12 cellular contexts compared by ENCODE assay signal in the genomic region with DNA sequence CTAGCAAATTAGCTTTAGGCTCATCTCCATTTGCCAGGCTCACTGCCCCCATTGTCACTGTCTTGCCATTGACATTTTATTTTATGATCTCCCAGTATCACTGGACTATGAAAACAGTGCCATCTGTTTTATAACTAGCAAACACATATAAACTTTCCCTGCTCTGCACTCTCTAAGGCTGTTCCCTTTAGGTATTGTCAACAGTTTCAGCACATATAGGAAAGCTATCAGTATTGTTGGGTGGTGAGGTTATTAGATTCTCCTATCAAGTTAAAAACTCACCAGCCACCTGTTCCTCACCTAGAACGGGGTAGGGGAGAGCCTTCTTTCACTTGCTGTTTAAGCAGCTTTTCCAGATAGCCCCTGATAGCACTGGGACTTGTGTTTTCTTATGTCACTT. TPM values are rescaled to one million over a fixed set of nuclear protein-coding genes. Genes with fewer than 3 reads are reported as not detected.
A peak's percentile ranks its signal among the peaks of the same experiment; 100 is the strongest.
DNase-seq lines count a peak whose midpoint lies in the region; ATAC-seq, FAIRE-seq and TF ChIP-seq lines count a peak whose summit lies in the region.
"Had no signal": no experiment of that assay in that cellular context is flagged by ENCODE, and none has a peak within 500 bp of the region (broad histone marks: within the 10 kb centered on the region; RNA-seq: fewer than 3 reads in every experiment).

No MANE protein-coding gene starts in this region.

- RAD21 ChIA-PET in GM12878 (lab: Charles Lee; ENCODE audit: unreplicated experiment) = interaction anchor here (1.0 to 1.8 kb wide), 5 partner anchors 10 to 243 kb away, joined by 3 to 11 read pairs (median 5); no protein-coding TSS in a partner anchor

- H3K4me1 ChIP-seq in cardiac muscle cell (ENCODE audit: low read depth) (peaks cover 9% of the 10 kb centered on the region), GM12878 (ENCODE audit: control insufficient read depth, insufficient read depth, low read length) (peaks cover 8% of the 10 kb centered on the region; the same call in 1 of the 2 replicates), mucosa of rectum (ENCODE audit: control insufficient read depth in 2 of 2, insufficient read depth in 2 of 2, low read length in 2 of 2) (peaks cover 28 to 49% of the 10 kb centered on the region in 2 donors)

- BruUV-seq in GM12878 (replicated peaks; lab: Mats Ljungman, UMichigan) = no TSS peak

- peaks cover 16% of the 10 kb centered on the region for H3K4me1 Mint-ChIP-seq in type B pancreatic cell (ENCODE audit: unreplicated experiment)

- TF ChIP-seq POLR2A in GM12878 (IDR thresholded peaks at IDR 0.05; ENCODE audit: low read depth, low read length) = no peak

- no peak for ATAC-seq in Right ventricle myocardium inferior
- peak; percentile 10 for ATAC-seq in GM12878
- ATAC-seq in HG02678 (IDR thresholded peaks at IDR 0.05; ENCODE audit: unreplicated experiment) = no peak

- no peaks in the 10 kb centered on the region for H3K27me3 Mint-ChIP-seq in type B pancreatic cell

- peaks cover 7% of the 10 kb centered on the region for H3K36me3 Mint-ChIP-seq in type B pancreatic cell

- no peaks in the 10 kb centered on the region for H3K9me3 Mint-ChIP-seq in type B pancreatic cell
- H3K9me3 Mint-ChIP-seq: activated T-helper 2 cell treated with anti-CD3 and anti-CD28 coated beads, Interferon-gamma antibody, Interleukin-2, Interleukin-4, amounts not matched to agents 10 μg/mL and 5 μg/mL and 100 μg/mL, durations not matched to agents 14 hours and 24 hours and 36 hours; H9 had no signal

- SMC1A ChIA-PET in GM12878 (lab: Charles Lee; ENCODE audit: uncharacterized antibody, unreplicated experiment) = interaction anchor here (0.8 to 2.0 kb wide), 4 partner anchors 10 to 33 kb away, joined by 3 to 15 read pairs (median 6); a partner anchor contains a TSS

- in situ Hi-C loops in GM12878 (cut with MboI) = no loop called here

- H3K9me3 ChIP-seq in cardiac muscle cell (ENCODE audit: low read depth) = no peaks in the 10 kb centered on the region
- H3K9me3 ChIP-seq in GM12878 (replicated peaks; ENCODE audit: control insufficient read depth, insufficient read depth, low read length) = no peaks in the 10 kb centered on the region
- no peaks in the 10 kb centered on the region for H3K9me3 ChIP-seq in mucosa of rectum (ENCODE audit: control insufficient read depth in 2 of 2, low read length in 2 of 2)

- TF ChIP-seq RAD21 in GM12878 (IDR thresholded peaks at IDR 0.05; ENCODE audit: insufficient read depth, low read depth, low read length) = no peak

- POLR2A ChIA-PET in GM12878 (lab: Charles Lee) = interaction anchor here (0.8 to 1.6 kb wide), 4 partner anchors 10 to 26 kb away, joined by 3 to 8 read pairs (median 4); no protein-coding TSS in a partner anchor

- H3K27ac ChIP-seq in cardiac muscle cell (peak overlapping the region; percentile 35), GM12878 (ENCODE audit: control insufficient read depth, insufficient read depth) (no peak overlapping the region), mucosa of rectum (ENCODE audit: low read depth in 2 of 2, low read length in 2 of 2) (peak overlapping the region; percentile 86 to 97)

- FAIRE-seq in GM12878 (lab: Jason Lieb, UNC) = no peak
- FAIRE-seq: endometrium had no signal

- H3K4me3 ChIP-seq in cardiac muscle cell = no peak overlapping the region
- H3K4me3 ChIP-seq in GM12878 = no peak overlapping the region
- peak overlapping the region; percentile 17 to 60 for H3K4me3 ChIP-seq in mucosa of rectum (ENCODE audit: low read length in 2 of 2)

- TF ChIP-seq CTCF in cardiac muscle cell (IDR thresholded peaks at IDR 0.05; ENCODE audit: low read depth, low read length) = no peak
- no peak for TF ChIP-seq CTCF in GM12878 (IDR thresholded peaks at IDR 0.05 in 2 of 3, conservative IDR thresholded peaks at IDR 0.05 in 1 of 3; ENCODE audit: control insufficient read depth in 2 of 3, extremely low read depth in 1 of 3, insufficient read depth in 1 of 3, low read depth in 3 of 3, low read length in 3 of 3)
- TF ChIP-seq CTCF in type B pancreatic cell (conservative IDR thresholded peaks at IDR 0.05) = no peak

- H3K27ac Mint-ChIP-seq in type B pancreatic cell = peak overlapping the region; percentile 90
- H3K27ac Mint-ChIP-seq: activated T-helper 2 cell treated with anti-CD3 and anti-CD28 coated beads, Interferon-gamma antibody, Interleukin-2, Interleukin-4, amounts not matched to agents 10 μg/mL and 5 μg/mL and 100 μg/mL, durations not matched to agents 14 hours and 24 hours and 36 hours; H9 had no signal

- WGBS in GM12878 (ENCODE audit: insufficient coverage, insufficient replicate concordance, low lambda C conversion rate, missing lambda C conversion rate) = 29% methylated on average over 1 of the region's 1 CpG

- H3K27me3 ChIP-seq in cardiac muscle cell (no peaks in the 10 kb centered on the region), GM12878 (replicated peaks in 1 of 2; ENCODE audit: control insufficient read depth in 2 of 2, insufficient read depth in 2 of 2, low read length in 1 of 2) (no peaks in the 10 kb centered on the region), mucosa of rectum (ENCODE audit: control insufficient read depth in 2 of 2, insufficient read depth in 2 of 2, low read length in 2 of 2) (no peaks in the 10 kb centered on the region)

- no peak overlapping the region for H2AFZ ChIP-seq in GM12878 (ENCODE audit: control insufficient read depth, low read depth, low read length)

- H3K79me2 ChIP-seq in GM12878 (ENCODE audit: control insufficient read depth, insufficient read depth, low read length) = peaks cover 11% of the 10 kb centered on the region

- no peak for DNase-seq in cardiac muscle cell (ENCODE audit: low read depth in 1 of 2, low spot score in 1 of 2)
- DNase-seq in Right ventricle myocardium inferior (ENCODE audit: missing footprints) = no peak
- no peak for DNase-seq in GM12878 (ENCODE audit: low read depth, low spot score)
- no peak for DNase-seq in type B pancreatic cell (ENCODE audit: extremely low spot score, unreplicated experiment)
- DNase-seq in NCI-H1105 (lab: John Stamatoyannopoulos, UW) = no peak
- DNase-seq in SIG-M5 (lab: John Stamatoyannopoulos, UW) = no peak
- DNase-seq: H9; stimulated activated CD4-positive, alpha-beta T cell treated with anti-CD3 and anti-CD28 coated beads, Interleukin-4, amount 100 ng/mL, for 1 hour had no signal

- H4K20me1 ChIP-seq in GM12878 (ENCODE audit: control insufficient read depth, insufficient read depth) = no peaks in the 10 kb centered on the region

- intact Hi-C loops in Right ventricle myocardium inferior (cut with DNase I) = no loop called here
- intact Hi-C loops in GM12878 (cut with micrococcal nuclease; ENCODE audit: unreplicated experiment) = no loop called here

- no peak overlapping the region for H3K4me2 ChIP-seq in GM12878 (ENCODE audit: control insufficient read depth, insufficient read depth)

- no peak for TF ChIP-seq EP300 in GM12878 (IDR thresholded peaks at IDR 0.05; ENCODE audit: borderline replicate concordance in 1 of 2, control insufficient read depth in 1 of 2, low read depth in 2 of 2, low read length in 2 of 2)

- no peak overlapping the region for H3K9ac ChIP-seq in GM12878 (ENCODE audit: control insufficient read depth, insufficient read depth, low read length)
- H3K9ac ChIP-seq in mucosa of rectum (ENCODE audit: low read depth in 1 of 2, low read length in 2 of 2) = peak overlapping the region; percentile 10 to 78

- H3K36me3 ChIP-seq in cardiac muscle cell (no peaks in the 10 kb centered on the region), GM12878 (ENCODE audit: control insufficient read depth in 2 of 2, insufficient read depth in 2 of 2, low read length in 1 of 2) (peaks cover 12 to 27% of the 10 kb centered on the region in 2 experiments), mucosa of rectum (ENCODE audit: control insufficient read depth in 2 of 2, insufficient read depth in 2 of 2, low read length in 2 of 2) (peaks cover 21 to 31% of the 10 kb centered on the region in 2 donors)

- H3K4me3 Mint-ChIP-seq in type B pancreatic cell = no peak overlapping the region
- H3K4me3 Mint-ChIP-seq: H9 had no signal

- CTCF ChIA-PET in GM12878 (lab: Yijun Ruan, JAX) = interaction anchor here (0.8 to 2.5 kb wide), 7 partner anchors 10 to 34 kb away, joined by 3 to 10 read pairs (median 5); a partner anchor contains a TSS

RNA-seq across cellular contexts. Expression of a gene that starts 32.5 kb away (rescaled TPM):
- 5.0 and 13.5 TPM in 2 replicates for total RNA-seq in cardiac muscle cell
- 5.1 and 14.2 TPM in 2 replicates for polyA plus RNA-seq in cardiac muscle cell
- 218 TPM for total RNA-seq in Right ventricle myocardium inferior
- 905 and 928 TPM in 2 replicates for total RNA-seq in GM12878 (2013; cell fraction: nucleolus; rRNA removed)
- total RNA-seq in GM12878 (2014; rRNA removed) = 81.4 and 106 TPM in 2 replicates
- 109 and 110 TPM in 2 replicates for total RNA-seq in GM12878 (2014; rRNA removed; fragmentation: Illumina TruSeq; extraction: Trizol)
- 97.7 and 99.5 TPM in 2 replicates for total RNA-seq in GM12878 (2021)
- polyA plus RNA-seq in GM12878 (2011; ENCODE audit: low read depth) = 96.3 TPM
- polyA plus RNA-seq in GM12878 (2011; rRNA removed) = 181 and 241 TPM in 2 replicates
- polyA plus RNA-seq in GM12878 (2011; cell fraction: cytosol; rRNA removed) = 90.5 and 101 TPM in 2 replicates
- polyA plus RNA-seq in GM12878 (2011; cell fraction: nucleus; rRNA removed) = 157 and 170 TPM in 2 replicates
- polyA plus RNA-seq in GM12878 (2012) = 109 and 116 TPM in 2 replicates
- 103 and 125 TPM in 2 replicates for polyA plus RNA-seq in GM12878 (2014; fragmentation: Illumina TruSeq; extraction: Trizol)
- 100 to 1,000 TPM; 103 to 105 TPM for polyA plus RNA-seq in GM12878 (2014; fragmentation: Nextera tagmentation; extraction: Ambion mirVana)
- 70.5 and 80.6 TPM in 2 replicates for polyA plus RNA-seq in GM12878 (2014; rRNA removed)
- 10 to 100 TPM; 87.2 to 89.4 TPM for polyA plus RNA-seq in GM12878 (2016; fragmentation: Nextera tagmentation; extraction: Ambion mirVana)
- polyA minus RNA-seq in GM12878 (2011; rRNA and poly(A)+ RNA removed) = 249 and 253 TPM in 2 replicates
- polyA minus RNA-seq in GM12878 (2011; cell fraction: cytosol; rRNA and poly(A)+ RNA removed) = 50.2 and 65.0 TPM in 2 replicates
- 155 and 248 TPM in 2 replicates for polyA minus RNA-seq in GM12878 (2011; cell fraction: nucleus; rRNA and poly(A)+ RNA removed)
- 26.5 and 58.5 TPM in 2 replicates for total RNA-seq in type B pancreatic cell (ENCODE audit: low replicate concordance)

RNA-seq across cellular contexts. Expression of a gene that starts 34.5 kb away (rescaled TPM):
- total RNA-seq in cardiac muscle cell (0.86 and 1.0 TPM in 2 replicates), Right ventricle myocardium inferior (6.2 TPM), GM12878 (2014; rRNA removed) (12.8 and 13.1 TPM in 2 replicates), GM12878 (2014; rRNA removed; fragmentation: Illumina TruSeq; extraction: Trizol) (12.8 and 13.3 TPM in 2 replicates), GM12878 (2021) (11.2 and 12.4 TPM in 2 replicates), type B pancreatic cell (ENCODE audit: low replicate concordance) (1.6 and 3.6 TPM in 2 replicates)
- polyA plus RNA-seq in cardiac muscle cell (0.45 TPM in 1 of 2 replicates, not detected in the other), GM12878 (2011; rRNA removed) (14.1 and 17.9 TPM in 2 replicates), GM12878 (2014; fragmentation: Illumina TruSeq; extraction: Trizol) (11.5 and 14.8 TPM in 2 replicates), GM12878 (2014; fragmentation: Nextera tagmentation; extraction: Ambion mirVana) (1 to 10 TPM; 7.5 to 9.5 TPM), GM12878 (2014; rRNA removed) (9.8 and 10.1 TPM in 2 replicates), GM12878 (2016; fragmentation: Nextera tagmentation; extraction: Ambion mirVana) (1 to 10 TPM; 7.2 to 9.1 TPM)
- 61.5 and 63.7 TPM in 2 replicates for total RNA-seq in GM12878 (2013; cell fraction: nucleolus; rRNA removed)
- polyA plus RNA-seq in GM12878 (2011; ENCODE audit: low read depth) = 2.8 TPM
- polyA plus RNA-seq in GM12878 (2011; cell fraction: cytosol; rRNA removed) = 8.3 and 9.7 TPM in 2 replicates
- polyA plus RNA-seq in GM12878 (2011; cell fraction: nucleus; rRNA removed) = 8.6 and 10.8 TPM in 2 replicates
- polyA plus RNA-seq in GM12878 (2012) = 2.5 and 2.7 TPM in 2 replicates
- 15.7 and 18.5 TPM in 2 replicates for polyA minus RNA-seq in GM12878 (2011; rRNA and poly(A)+ RNA removed)
- 4.1 and 6.7 TPM in 2 replicates for polyA minus RNA-seq in GM12878 (2011; cell fraction: cytosol; rRNA and poly(A)+ RNA removed)
- 7.4 and 9.2 TPM in 2 replicates for polyA minus RNA-seq in GM12878 (2011; cell fraction: nucleus; rRNA and poly(A)+ RNA removed)

Comparison
In these comparisons a context has a peak if more than half of its experiments do, and no peak if none do; other contexts are left out.
1. H3K4me3 ChIP-seq: peak in mucosa of rectum (2 of 2); none in cardiac muscle cell (single experiment) and GM12878 (single experiment).